8 cellular contexts compared by ENCODE assay signal in genomic region chr5:70415117-70415516, GRCh38.
DNase-seq lines count a peak whose midpoint lies in the region; ATAC-seq and TF ChIP-seq lines count a peak whose summit lies in the region.
"Not testable (repeated sequence)": the region's sequence is repeated elsewhere in the genome, so short reads cannot be mapped to it uniquely, and the experiment has no call there.

Gene GTF2H2C_2 (plus strand): TSS chr5:70415368.

- H3K27me3 ChIP-seq in heart left ventricle, result not testable (repeated sequence)

- intact Hi-C loops in heart left ventricle (cut with DNase I); sciatic nerve (cut with DNase I): not testable (repeated sequence)

- H3K4me3 ChIP-seq in heart left ventricle, result not testable (repeated sequence)

- not testable (repeated sequence) for H3K4me1 ChIP-seq in heart left ventricle

- not testable (repeated sequence) for H3K36me3 ChIP-seq in heart left ventricle

- not testable (repeated sequence) for DNase-seq in heart left ventricle; sciatic nerve (ENCODE audit: low spot score)

- not testable (repeated sequence) for TF ChIP-seq POLR2A in heart left ventricle (IDR thresholded peaks at IDR 0.05)

- H3K27ac ChIP-seq in heart left ventricle, result not testable (repeated sequence)

- TF ChIP-seq CTCF in heart left ventricle (IDR thresholded peaks at IDR 0.05), result not testable (repeated sequence)

- ATAC-seq in GM18499 (IDR thresholded peaks at IDR 0.05; ENCODE audit: insufficient read depth, unreplicated experiment) (peak; percentile 86), GM19351 (IDR thresholded peaks at IDR 0.05; ENCODE audit: unreplicated experiment) (peak; percentile 97), GM21717 (IDR thresholded peaks at IDR 0.05; ENCODE audit: unreplicated experiment) (peak; percentile 97), HG02943 (IDR thresholded peaks at IDR 0.05; ENCODE audit: low read depth, unreplicated experiment) (peak; percentile 98), HG03378 (IDR thresholded peaks at IDR 0.05; ENCODE audit: unreplicated experiment) (peak; percentile 81), heart left ventricle (peak; percentile 95 to 100 (median 99)), sciatic nerve (peak; percentile 98)
- peak; percentile 100 for ATAC-seq in activated CD4-positive, CD25-positive, alpha-beta regulatory T cell treated with anti-CD3 and anti-CD28 coated beads, Interleukin-2, amount 50 U/mL, for 24 hours

- H3K9me3 ChIP-seq in heart left ventricle, result not testable (repeated sequence)

- no CpG with 5 or more reads among the region's 39 CpGs for WGBS in heart left ventricle, 4 donors
